In genomic region chr7:41640487-41640886, GRCh38 we compare ENCODE assay signal across 18 cellular contexts.
"Had no signal": no experiment of that assay in that cellular context is flagged by ENCODE, and none has a peak within 500 bp of the region (broad histone marks: within the 10 kb centered on the region; RNA-seq: fewer than 3 reads in every experiment).

No MANE protein-coding gene starts in this region.

- H3K27ac Mint-ChIP-seq: activated B cell treated with CpG ODN at 0.5 μM for 24 hours; activated CD4-positive, alpha-beta memory T cell treated with anti-CD3 and anti-CD28 coated beads for 36 hours; activated CD8-positive, alpha-beta memory T cell treated with anti-CD3 and anti-CD28 coated beads, Interleukin-2, amount 10 ng/mL, durations not matched to agents 7 days and 5 days; activated naive CD8-positive, alpha-beta T cell; neural progenitor cell; T-cell had no signal

- H3K27ac ChIP-seq: dorsolateral prefrontal cortex, gastroesophageal sphincter, heart right ventricle, left ventricle myocardium inferior, neural progenitor cell, ovary, psoas muscle, right lobe of liver, thyroid gland had no signal

- H3K4me1 ChIP-seq: gastroesophageal sphincter, heart right ventricle, left ventricle myocardium inferior, neural progenitor cell, psoas muscle, right lobe of liver, thyroid gland had no signal

- H3K27me3 Mint-ChIP-seq: activated B cell treated with CpG ODN at 0.5 μM for 24 hours; activated CD4-positive, alpha-beta memory T cell treated with anti-CD3 and anti-CD28 coated beads for 36 hours; activated CD8-positive, alpha-beta memory T cell treated with anti-CD3 and anti-CD28 coated beads, Interleukin-2, amount 10 ng/mL, durations not matched to agents 7 days and 5 days; naive B cell; T-cell had no signal

- H3K4me3 Mint-ChIP-seq: activated B cell treated with CpG ODN at 0.5 μM for 24 hours; activated CD4-positive, alpha-beta memory T cell treated with anti-CD3 and anti-CD28 coated beads for 36 hours; activated CD8-positive, alpha-beta memory T cell treated with anti-CD3 and anti-CD28 coated beads, Interleukin-2, amount 10 ng/mL, durations not matched to agents 7 days and 5 days; activated naive CD8-positive, alpha-beta T cell; naive B cell; neural progenitor cell; T-cell had no signal

- H3K36me3 ChIP-seq: gastroesophageal sphincter, heart right ventricle, left ventricle myocardium inferior, neural progenitor cell, ovary, right lobe of liver, thyroid gland had no signal

- H3K9ac ChIP-seq: neural progenitor cell had no signal

- DNase-seq: activated B cell treated with CpG ODN at 0.5 μM for 24 hours; activated CD4-positive, alpha-beta memory T cell treated with anti-CD3 and anti-CD28 coated beads for 36 hours; activated CD4-positive, alpha-beta T cell treated with anti-CD3 and anti-CD28 coated beads for 4 hours; activated CD8-positive, alpha-beta memory T cell treated with anti-CD3 and anti-CD28 coated beads, Interleukin-2, amount 10 ng/mL, durations not matched to agents 7 days and 5 days; dorsolateral prefrontal cortex; heart right ventricle; left ventricle myocardium inferior; naive B cell; ovary; psoas muscle; right lobe of liver; stimulated activated naive CD4-positive, alpha-beta T cell; T-cell; T-helper 9 cell; thyroid gland had no signal

- H3K4me1 Mint-ChIP-seq: activated B cell treated with CpG ODN at 0.5 μM for 24 hours; activated CD8-positive, alpha-beta memory T cell treated with anti-CD3 and anti-CD28 coated beads, Interleukin-2, amount 10 ng/mL, durations not matched to agents 7 days and 5 days; naive B cell; T-cell had no signal

- H3K9me3 ChIP-seq: gastroesophageal sphincter, heart right ventricle, left ventricle myocardium inferior, ovary, psoas muscle, right lobe of liver, thyroid gland had no signal

- H3K4me3 ChIP-seq: dorsolateral prefrontal cortex, gastroesophageal sphincter, heart right ventricle, left ventricle myocardium inferior, neural progenitor cell, ovary, psoas muscle, right lobe of liver, thyroid gland had no signal

- H3K4me2 ChIP-seq: neural progenitor cell had no signal

- ATAC-seq: activated CD8-positive, alpha-beta memory T cell treated with anti-CD3 and anti-CD28 coated beads, Interleukin-2, amount 10 ng/mL, durations not matched to agents 7 days and 5 days; gastroesophageal sphincter; psoas muscle; right lobe of liver; T-cell had no signal

- H3K9me3 Mint-ChIP-seq: activated B cell treated with CpG ODN at 0.5 μM for 24 hours, naive B cell, neural progenitor cell had no signal

- H3K27me3 ChIP-seq: dorsolateral prefrontal cortex, gastroesophageal sphincter, heart right ventricle, neural progenitor cell, ovary, right lobe of liver, thyroid gland had no signal

- H2AFZ ChIP-seq: neural progenitor cell had no signal

- H3K36me3 Mint-ChIP-seq: activated CD4-positive, alpha-beta memory T cell treated with anti-CD3 and anti-CD28 coated beads for 36 hours; activated CD8-positive, alpha-beta memory T cell treated with anti-CD3 and anti-CD28 coated beads, Interleukin-2, amount 10 ng/mL, durations not matched to agents 7 days and 5 days; activated naive CD8-positive, alpha-beta T cell; naive B cell; neural progenitor cell; T-cell had no signal
